In genomic region chr11:116276051-116277044, GRCh38 we compare ENCODE assay signal across 1 cellular context.
TF ChIP-seq lines count a peak whose summit lies in the region.

No MANE protein-coding gene starts in this region.

TF ChIP-seq in K562, 482 proteins besides CTCF, POLR2A, EP300 and RAD21 (continued from another document and continues in another):
- TF ChIP-seq PBX2 (CRISPR knock-in tag; IDR thresholded peaks at IDR 0.05; ENCODE audit: low read depth): no peak
- TF ChIP-seq PBX2 (tag; conservative IDR thresholded peaks at IDR 0.05; ENCODE audit: low read depth): no peak
- no peak for TF ChIP-seq SPI1 (IDR thresholded peaks at IDR 0.05; ENCODE audit: borderline replicate concordance, low read depth, low read length)
- peak; percentile 40 for TF ChIP-seq CCNT2 (IDR thresholded peaks at IDR 0.05; ENCODE audit: borderline replicate concordance, extremely low read depth, insufficient read length, low read depth, low read length)
- TF ChIP-seq ZBTB12 (CRISPR knock-in tag; IDR thresholded peaks at IDR 0.05): no peak
- no peak for TF ChIP-seq ZC3H4 (CRISPR knock-in tag; IDR thresholded peaks at IDR 0.05; ENCODE audit: borderline replicate concordance)
- TF ChIP-seq TBL1XR1 (IDR thresholded peaks at IDR 0.05; ENCODE audit: low read length in 2 of 2): no peak
- no peak for TF ChIP-seq TBP (optimal IDR thresholded peaks at IDR 0.05; ENCODE audit: low read depth, low read length)
- TF ChIP-seq CC2D1A (IDR thresholded peaks at IDR 0.05): peak; percentile 97
- peak; percentile 60; the same call in 1 of the 2 replicates for TF ChIP-seq TRIM28 (IDR thresholded peaks at IDR 0.05)
- TF ChIP-seq TAF9B (IDR thresholded peaks at IDR 0.05; ENCODE audit: partially characterized antibody): no peak
- no peak for TF ChIP-seq THAP7 (CRISPR knock-in tag; IDR thresholded peaks at IDR 0.05)
- TF ChIP-seq MAZ (CRISPR knock-in tag; conservative IDR thresholded peaks at IDR 0.05 in 1 of 2, IDR thresholded peaks at IDR 0.05 in 1 of 2): peak; percentile 48 to 59; a peak in 3 of 4 replicates
- no peak for TF ChIP-seq ATF6 (CRISPR knock-in tag; IDR thresholded peaks at IDR 0.05)
- TF ChIP-seq IRF1 (CRISPR knock-in tag; IDR thresholded peaks at IDR 0.05; ENCODE audit: borderline replicate concordance): no peak
- no peak for TF ChIP-seq PML (IDR thresholded peaks at IDR 0.05; ENCODE audit: low read length)
- TF ChIP-seq RHOXF2B (CRISPR knock-in tag; conservative IDR thresholded peaks at IDR 0.05): no peak
- no peak for TF ChIP-seq CBFA2T3 (IDR thresholded peaks at IDR 0.05)
- no peak for TF ChIP-seq HIVEP1 (CRISPR knock-in tag; IDR thresholded peaks at IDR 0.05)
- no peak for TF ChIP-seq MXI1 (IDR thresholded peaks at IDR 0.05; ENCODE audit: low read depth, low read length)
- no peak for TF ChIP-seq POU5F1 (IDR thresholded peaks at IDR 0.05; ENCODE audit: borderline replicate concordance, low read depth, low read length, partially characterized antibody)
- no peak for TF ChIP-seq FOXO4 (CRISPR knock-in tag; IDR thresholded peaks at IDR 0.05)
- TF ChIP-seq ZNF766 (CRISPR knock-in tag; conservative IDR thresholded peaks at IDR 0.05): no peak
- 0 out of 2 replicates have a peak, but pooled peaks have one; percentile 29 for TF ChIP-seq NR2C2 (CRISPR knock-in tag; IDR thresholded peaks at IDR 0.05)
- TF ChIP-seq NR2C2 (tag; IDR thresholded peaks at IDR 0.05): no peak
- no peak for TF ChIP-seq HMG20B (CRISPR knock-in tag; IDR thresholded peaks at IDR 0.05)
- peak; percentile 88 for TF ChIP-seq HLTF (IDR thresholded peaks at IDR 0.05)
- 0 out of 2 replicates have a peak, but pooled peaks have one; percentile 23 for TF ChIP-seq SP1 (CRISPR knock-in tag; IDR thresholded peaks at IDR 0.05)
- peak; percentile 54 for TF ChIP-seq CXXC5 (CRISPR knock-in tag; IDR thresholded peaks at IDR 0.05)
- TF ChIP-seq MGA (IDR thresholded peaks at IDR 0.05): no peak
- peak; percentile 34; the same call in 1 of the 2 replicates for TF ChIP-seq NFIC (IDR thresholded peaks at IDR 0.05)
- TF ChIP-seq SMAD4 (CRISPR knock-in tag; conservative IDR thresholded peaks at IDR 0.05): no peak
- no peak for TF ChIP-seq PRPF4 (IDR thresholded peaks at IDR 0.05; ENCODE audit: insufficient read depth, low read depth, low read length, poor library complexity, severe bottlenecking)
- no peak for TF ChIP-seq BCL6 (CRISPR knock-in tag; IDR thresholded peaks at IDR 0.05)
- no peak for TF ChIP-seq HNRNPK (IDR thresholded peaks at IDR 0.05; ENCODE audit: low read depth, low read length, poor library complexity, severe bottlenecking)
- TF ChIP-seq ZNF239 (CRISPR knock-in tag; IDR thresholded peaks at IDR 0.05): no peak
- TF ChIP-seq RB1 (IDR thresholded peaks at IDR 0.05; ENCODE audit: low read depth): peak; percentile 46
- TF ChIP-seq PREB (CRISPR knock-in tag; IDR thresholded peaks at IDR 0.05): peak; percentile 71; the same call in 1 of the 2 replicates
- no peak for TF ChIP-seq ZNF282 (CRISPR knock-in tag; IDR thresholded peaks at IDR 0.05)
- TF ChIP-seq NCOA2 (IDR thresholded peaks at IDR 0.05; ENCODE audit: partially characterized antibody in 2 of 2): no peak
